ENCODE assay signal across 19 cellular contexts in genomic region chr11:66989360-66989759, GRCh38. TPM values are rescaled to one million over a fixed set of nuclear protein-coding genes. Genes with fewer than 3 reads are reported as not detected.
"Had no signal": no experiment of that assay in that cellular context is flagged by ENCODE, and none has a peak within 500 bp of the region (broad histone marks: within the 10 kb centered on the region; RNA-seq: fewer than 3 reads in every experiment).

No MANE protein-coding gene starts in this region.

RNA-seq across cellular contexts. Expression of gene C11orf86, which starts 14.3 kb away (rescaled TPM):
- total RNA-seq: activated naive CD4-positive, alpha-beta T cell treated with anti-CD3 and anti-CD28 coated beads for 36 hours; activated naive CD4-positive, alpha-beta T cell treated with anti-CD3 and anti-CD28 coated beads, Interleukin-2, amount 50 U/mL, for 72 hours; activated naive CD8-positive, alpha-beta T cell treated with anti-CD3 and anti-CD28 coated beads for 36 hours; activated naive CD8-positive, alpha-beta T cell treated with anti-CD3 and anti-CD28 coated beads, Interleukin-2, amount 10 ng/mL, durations not matched to agents 7 days and 5 days; activated T-cell treated with anti-CD3 and anti-CD28 coated beads, Interleukin-2, amount 50 U/mL, for 4 hours; activated T-cell treated with anti-CD3 and anti-CD28 coated beads, Interleukin-2, amount 50 U/mL, for 72 hours; activated T-helper 1 cell treated with anti-CD3 and anti-CD28 coated beads, Interleukin-12 subunit alpha, Interleukin-12 subunit beta, Interleukin-2, Interleukin-4 antibody, amounts not matched to agents 30 ng/mL and 10 ng/mL and 1 ng/mL, durations not matched to agents 14 hours and 24 hours and 36 hours; activated T-helper 17 cell treated with anti-CD3 and anti-CD28 coated beads, Interleukin-2, amount 50 U/mL, for 72 hours; activated T-helper 2 cell treated with anti-CD3 and anti-CD28 coated beads, Interferon-gamma antibody, Interleukin-2, Interleukin-4, amounts not matched to agents 10 μg/mL and 5 μg/mL and 100 μg/mL, durations not matched to agents 14 hours and 24 hours and 36 hours; aorta; ascending aorta; astrocyte; body of pancreas; breast epithelium; bronchial epithelial cell; cardiac muscle cell; cardiac septum; cerebellum; chondrocyte had no signal
- polyA plus RNA-seq: cardiac muscle cell had no signal

RNA-seq across cellular contexts. Expression of gene SYT12, which starts 33.6 kb away (rescaled TPM):
- total RNA-seq: activated naive CD4-positive, alpha-beta T cell treated with anti-CD3 and anti-CD28 coated beads for 36 hours; activated naive CD8-positive, alpha-beta T cell treated with anti-CD3 and anti-CD28 coated beads for 36 hours; activated naive CD8-positive, alpha-beta T cell treated with anti-CD3 and anti-CD28 coated beads, Interleukin-2, amount 10 ng/mL, durations not matched to agents 7 days and 5 days; activated T-cell treated with anti-CD3 and anti-CD28 coated beads, Interleukin-2, amount 50 U/mL, for 72 hours; activated T-helper 1 cell treated with anti-CD3 and anti-CD28 coated beads, Interleukin-12 subunit alpha, Interleukin-12 subunit beta, Interleukin-2, Interleukin-4 antibody, amounts not matched to agents 30 ng/mL and 10 ng/mL and 1 ng/mL, durations not matched to agents 14 hours and 24 hours and 36 hours; activated T-helper 2 cell treated with anti-CD3 and anti-CD28 coated beads, Interferon-gamma antibody, Interleukin-2, Interleukin-4, amounts not matched to agents 10 μg/mL and 5 μg/mL and 100 μg/mL, durations not matched to agents 14 hours and 24 hours and 36 hours had no signal
- polyA plus RNA-seq: cardiac muscle cell had no signal
